Comparison of ENCODE assay signal across 7 cellular contexts in the genomic region with DNA sequence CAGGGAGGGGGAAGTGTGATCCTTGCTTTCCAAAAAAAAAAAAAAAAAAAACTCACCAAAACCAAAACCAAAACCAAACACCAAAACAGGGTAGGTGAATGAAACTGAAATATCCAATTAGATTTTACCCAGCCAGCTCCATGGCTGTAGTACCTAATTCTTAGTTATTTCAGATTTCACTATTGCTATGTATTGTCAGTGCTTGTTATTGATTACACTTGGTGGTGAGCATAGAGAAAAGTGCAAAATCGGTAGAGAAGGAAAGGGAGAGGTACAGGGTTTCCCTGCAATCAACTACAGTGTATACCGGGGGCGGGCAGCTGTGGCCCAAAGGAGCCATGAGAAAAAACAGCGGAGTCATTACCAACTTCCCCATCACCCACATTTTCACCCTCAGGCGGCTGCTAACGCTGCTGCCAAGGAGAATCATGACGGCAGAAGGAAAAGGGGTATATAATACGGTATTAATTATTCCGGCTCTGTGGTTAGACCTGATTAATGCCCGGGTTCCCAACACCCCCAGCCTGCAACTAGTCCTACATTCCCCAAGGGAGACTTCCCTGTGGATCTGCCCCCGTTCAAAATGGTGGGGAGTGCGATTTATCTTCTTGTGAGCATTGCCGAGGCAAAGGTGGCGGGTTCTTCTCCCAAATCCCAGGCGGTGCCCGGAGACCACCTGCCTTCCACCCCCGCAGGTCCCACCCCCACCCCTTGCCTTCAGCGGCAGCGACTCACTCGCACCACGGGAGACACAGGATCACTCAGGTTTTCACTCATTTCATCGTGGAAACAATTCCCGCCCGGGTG. TPM values are rescaled to one million over a fixed set of nuclear protein-coding genes. Genes with fewer than 3 reads are reported as not detected.
DNase-seq lines count a peak whose midpoint lies in the region; ATAC-seq and TF ChIP-seq lines count a peak whose summit lies in the region.

A gene (minus strand): TSS at position 30 of the 807 bp plus-strand sequence. CDS start 486 bp downstream, outside the sequence.

- no peaks in the 10 kb centered on the region for H3K9me3 ChIP-seq in WERI-Rb-1 (ENCODE audit: severe bottlenecking)

- intact Hi-C loops in left colon (cut with DNase I, micrococcal nuclease) = no loop called here

- peak within 1 kb of the TSS; percentile 100 for H3K27ac Mint-ChIP-seq in central memory CD8-positive, alpha-beta T cell (ENCODE audit: low read depth)

- no peaks in the 10 kb centered on the region for H3K27me3 ChIP-seq in WERI-Rb-1 (ENCODE audit: insufficient read depth, low read depth, severe bottlenecking)

- peak; percentile 26 for ATAC-seq in GM18502 (IDR thresholded peaks at IDR 0.05; ENCODE audit: poor library complexity, unreplicated experiment)
- ATAC-seq in central memory CD8-positive, alpha-beta T cell (replicated peaks; ENCODE audit: extremely low read depth, poor library complexity, severe bottlenecking) = no peak
- ATAC-seq in left colon = no peak
- ATAC-seq in HG02571 (IDR thresholded peaks at IDR 0.05; ENCODE audit: unreplicated experiment) = no peak

- H3K4me1 Mint-ChIP-seq in central memory CD8-positive, alpha-beta T cell = peaks cover 65% of the 10 kb centered on the region

- peak within 1 kb of the TSS; percentile 99 for H3K4me3 Mint-ChIP-seq in central memory CD8-positive, alpha-beta T cell

- H3K9me3 Mint-ChIP-seq in central memory CD8-positive, alpha-beta T cell = no peaks in the 10 kb centered on the region

- H3K27ac ChIP-seq in WERI-Rb-1 = peak within 1 kb of the TSS; percentile 99

- peaks cover 63% of the 10 kb centered on the region for H3K36me3 Mint-ChIP-seq in central memory CD8-positive, alpha-beta T cell (ENCODE audit: insufficient read depth)

- H3K27me3 Mint-ChIP-seq in central memory CD8-positive, alpha-beta T cell = no peaks in the 10 kb centered on the region

- H3K36me3 ChIP-seq in WERI-Rb-1 = peaks cover 48% of the 10 kb centered on the region

- peak within 1 kb of the TSS; percentile 98 for H3K4me3 ChIP-seq in WERI-Rb-1 (ENCODE audit: low read depth, low read length)

- no peak for TF ChIP-seq CTCF in WERI-Rb-1 (IDR thresholded peaks at IDR 0.05; ENCODE audit: low read depth, low read length)

- DNase-seq in KG1 (lab: John Stamatoyannopoulos, UW) (peak; percentile 39), WERI-Rb-1 (peak; percentile 44), left colon (peak in 1 of 2 donors; percentile 50)
- DNase-seq in central memory CD8-positive, alpha-beta T cell (ENCODE audit: low spot score in 2 of 2) = peak; percentile 20 to 36
- DNase-seq in stimulated activated CD4-positive, alpha-beta T cell treated with anti-CD3 and anti-CD28 coated beads, Interleukin-1b, Interleukin-23, amount 100 ng/mL, for 48 hours = peak; percentile 76

RNA-seq across cellular contexts. Expression of the gene that starts here (rescaled TPM):
- total RNA-seq in left colon = 10 to 100 TPM; 70.0 to 84.9 TPM
